In genomic region chr12:113650476-113650875, GRCh38 we compare ENCODE assay signal across 23 cellular contexts.
DNase-seq lines count a peak whose midpoint lies in the region; ATAC-seq, FAIRE-seq and TF ChIP-seq lines count a peak whose summit lies in the region.
"Had no signal": no experiment of that assay in that cellular context is flagged by ENCODE, and none has a peak within 500 bp of the region (broad histone marks: within the 10 kb centered on the region; RNA-seq: fewer than 3 reads in every experiment).

No MANE protein-coding gene starts in this region.

- DNase-seq in A172 (ENCODE audit: low spot score) (peak; percentile 4), M059J (ENCODE audit: low read depth) (peak; percentile 13), K562 (ENCODE audit: extremely low read depth in 1 of 4, low spot score in 3 of 4) (no peak), fibroblast of the aortic adventitia (ENCODE audit: low read depth) (peak; percentile 18), NCI-H2081 (lab: John Stamatoyannopoulos, UW) (no peak), foreskin keratinocyte (no peak)
- DNase-seq in activated CD4-positive, alpha-beta T cell treated with anti-CD3 and anti-CD28 coated beads, Interleukin-2, amount 10 ng/mL, durations not matched to agents 24 days and 14 days: no peak
- DNase-seq: CD4-positive, alpha-beta memory T cell; DMS 273 treated with DMSO at 0.1 percent for 48 hours; DMS53; DND-41; EL; GM23248; HCEC 1CT; IMR-90 had no signal

- POLR2A ChIA-PET in K562 (lab: Yijun Ruan, JAX): interaction anchor here (0.5 kb wide), 1 partner anchor 513 kb away, joined by 3 read pairs; no protein-coding TSS in a partner anchor

- intact Hi-C loops in K562 (cut with micrococcal nuclease): no loop called here
- intact Hi-C loops in activated CD4-positive, alpha-beta T cell treated with anti-CD3 and anti-CD28 coated beads, Interleukin-2, amount 10 ng/mL, durations not matched to agents 24 days and 14 days (cut with micrococcal nuclease): no loop called here

- TF ChIP-seq POLR2A in K562 (conservative IDR thresholded peaks at IDR 0.05): no peak

- 49% methylated on average over 6 of the region's 6 CpGs for WGBS in K562 (ENCODE audit: insufficient coverage, low coverage, missing lambda C conversion rate)

- H2AFZ ChIP-seq in K562 (ENCODE audit: low read depth, low read length): peak overlapping the region; percentile 13; the same call in 1 of the 2 replicates
- H2AFZ ChIP-seq: GM23248 had no signal

- H3K4me2 ChIP-seq in K562 (ENCODE audit: insufficient read depth, low read length): no peak overlapping the region; the same call in 1 of the 2 replicates
- H3K4me2 ChIP-seq: BLaER1 had no signal

- TF ChIP-seq RAD21 in K562 (CRISPR knock-in tag; conservative IDR thresholded peaks at IDR 0.05 in 1 of 2, IDR thresholded peaks at IDR 0.05 in 1 of 2): no peak

- BruUV-seq in K562 (replicated peaks; lab: Mats Ljungman, UMichigan): no TSS peak

- H3K4me1 Mint-ChIP-seq in activated CD4-positive, alpha-beta T cell treated with anti-CD3 and anti-CD28 coated beads, Interleukin-2, amount 10 ng/mL, durations not matched to agents 24 days and 14 days: no peaks in the 10 kb centered on the region
- H3K4me1 Mint-ChIP-seq: CD14-positive monocyte; CD4-positive, alpha-beta memory T cell had no signal

- no peak overlapping the region for H3K27ac Mint-ChIP-seq in activated CD4-positive, alpha-beta T cell treated with anti-CD3 and anti-CD28 coated beads, Interleukin-2, amount 10 ng/mL, durations not matched to agents 24 days and 14 days
- H3K27ac Mint-ChIP-seq: CD14-positive monocyte; CD4-positive, alpha-beta memory T cell had no signal

- H3K9me3 Mint-ChIP-seq in activated CD4-positive, alpha-beta T cell treated with anti-CD3 and anti-CD28 coated beads, Interleukin-2, amount 10 ng/mL, durations not matched to agents 24 days and 14 days: peaks cover 4% of the 10 kb centered on the region

- H3K27me3 ChIP-seq in K562 (ENCODE audit: control insufficient read depth in 2 of 2, insufficient read depth in 2 of 2, low read length in 2 of 2): no peaks in the 10 kb centered on the region
- no peaks in the 10 kb centered on the region for H3K27me3 ChIP-seq in foreskin keratinocyte

- H3K36me3 ChIP-seq in K562 (ENCODE audit: control insufficient read depth, insufficient read depth, low read length): no peaks in the 10 kb centered on the region
- H3K36me3 ChIP-seq: BLaER1 had no signal

- ATAC-seq in K562 (no peak), GM21526 (IDR thresholded peaks at IDR 0.05; ENCODE audit: low FRiP score, unreplicated experiment) (no peak), foreskin keratinocyte (no peak)
- ATAC-seq: GM12878 had no signal

- H3K4me3 ChIP-seq in K562 (no peak overlapping the region), fibroblast of the aortic adventitia (ENCODE audit: low read depth, low read length) (no peak overlapping the region)
- H3K4me3 ChIP-seq: BLaER1, GM12878, GM23248 had no signal

- no peak overlapping the region for H3K4me3 Mint-ChIP-seq in activated CD4-positive, alpha-beta T cell treated with anti-CD3 and anti-CD28 coated beads, Interleukin-2, amount 10 ng/mL, durations not matched to agents 24 days and 14 days
- H3K4me3 Mint-ChIP-seq: CD4-positive, alpha-beta memory T cell had no signal

- H4K20me1 ChIP-seq in K562 (replicated peaks; ENCODE audit: control insufficient read depth, insufficient read depth, low read length): no peaks in the 10 kb centered on the region
- H4K20me1 ChIP-seq: BLaER1 had no signal

- H3K36me3 Mint-ChIP-seq in activated CD4-positive, alpha-beta T cell treated with anti-CD3 and anti-CD28 coated beads, Interleukin-2, amount 10 ng/mL, durations not matched to agents 24 days and 14 days (ENCODE audit: low read depth): no peaks in the 10 kb centered on the region
- H3K36me3 Mint-ChIP-seq: CD14-positive monocyte had no signal

- TF ChIP-seq CTCF in K562 (IDR thresholded peaks at IDR 0.05 in 2 of 3, conservative IDR thresholded peaks at IDR 0.05 in 1 of 3; ENCODE audit: insufficient read depth in 2 of 3, low read depth in 1 of 3, low read length in 3 of 3) (no peak), fibroblast of the aortic adventitia (IDR thresholded peaks at IDR 0.05; ENCODE audit: insufficient read depth, low read length) (no peak), foreskin keratinocyte (conservative IDR thresholded peaks at IDR 0.05) (no peak)

- no peak for TF ChIP-seq EP300 in K562 (IDR thresholded peaks at IDR 0.05; ENCODE audit: low read length)

- no peaks in the 10 kb centered on the region for H3K79me2 ChIP-seq in K562 (ENCODE audit: control insufficient read depth, insufficient read depth, low read length)

- in situ Hi-C loops in K562 (cut with MboI): no loop called here

- peak overlapping the region in 1 of 2 experiments; percentile 3; a peak in 1 of 4 replicates for H3K9ac ChIP-seq in K562 (ENCODE audit: insufficient read depth in 1 of 2, low read depth in 2 of 2, low read length in 2 of 2)
- H3K9ac ChIP-seq: BLaER1, GM23248 had no signal

- H3K27me3 Mint-ChIP-seq in activated CD4-positive, alpha-beta T cell treated with anti-CD3 and anti-CD28 coated beads, Interleukin-2, amount 10 ng/mL, durations not matched to agents 24 days and 14 days: peaks cover 16% of the 10 kb centered on the region

- peaks cover 4% of the 10 kb centered on the region for H3K9me3 ChIP-seq in K562 (replicated peaks; ENCODE audit: control insufficient read depth, insufficient read depth, low read depth, low read length)

- H3K4me1 ChIP-seq in K562 (replicated peaks in 1 of 2; ENCODE audit: control insufficient read depth in 2 of 2, insufficient read depth in 2 of 2, low read length in 2 of 2) (peaks cover 20 to 21% of the 10 kb centered on the region in 2 experiments), foreskin keratinocyte (no peaks in the 10 kb centered on the region)
- H3K4me1 ChIP-seq: BLaER1 had no signal

- H3K27ac ChIP-seq in K562 (ENCODE audit: extremely low read depth, low read depth, low read length) (no peak overlapping the region), foreskin keratinocyte (no peak overlapping the region)
- H3K27ac ChIP-seq: 22Rv1, BLaER1, GM23248, HL-60 had no signal

- CTCF ChIA-PET in K562 (lab: Yijun Ruan, JAX; ENCODE audit: low intra/inter-chr PET ratio): no interaction called here

- H3K9me1 ChIP-seq in K562 (ENCODE audit: control insufficient read depth, insufficient read depth, low read length): no peaks in the 10 kb centered on the region

- no peak for FAIRE-seq in K562 (lab: Jason Lieb, UNC)
- FAIRE-seq: GM12878, H54, HTR-8/SVneo had no signal

TF ChIP-seq in K562, 482 proteins besides CTCF, POLR2A, EP300 and RAD21:
- no peak for TF ChIP-seq CLOCK (CRISPR knock-in tag; IDR thresholded peaks at IDR 0.05; ENCODE audit: borderline replicate concordance)
- no peak for TF ChIP-seq POLR2G (IDR thresholded peaks at IDR 0.05; ENCODE audit: low read depth, low read length)
- TF ChIP-seq KAT7 (CRISPR knock-in tag; IDR thresholded peaks at IDR 0.05; ENCODE audit: borderline replicate concordance): no peak
- no peak for TF ChIP-seq HMG20A (CRISPR knock-in tag; conservative IDR thresholded peaks at IDR 0.05)
- no peak for TF ChIP-seq ZNF280A (IDR thresholded peaks at IDR 0.05; ENCODE audit: low read depth, partially characterized antibody)
- TF ChIP-seq STAT5B (CRISPR knock-in tag; IDR thresholded peaks at IDR 0.05): no peak
- no peak for TF ChIP-seq HIVEP1 (CRISPR knock-in tag; IDR thresholded peaks at IDR 0.05)
- no peak for TF ChIP-seq IRF2 (CRISPR knock-in tag; IDR thresholded peaks at IDR 0.05)
- no peak for TF ChIP-seq ZFX (CRISPR knock-in tag; IDR thresholded peaks at IDR 0.05)
- no peak for TF ChIP-seq E2F3 (CRISPR knock-in tag; IDR thresholded peaks at IDR 0.05)
TF ChIP-seq in K562: peak in this region for 0.

Comparison
In these comparisons a context has a peak if more than half of its experiments do, and no peak if none do; other contexts are left out.
1. DNase-seq: peak in A172 (single experiment), M059J (single experiment) and fibroblast of the aortic adventitia (single experiment); none in K562 (0 of 4), activated CD4-positive, alpha-beta T cell treated with anti-CD3 and anti-CD28 coated beads, Interleukin-2, amount 10 ng/mL, durations not matched to agents 24 days and 14 days (single experiment), NCI-H2081 (0 of 2) and foreskin keratinocyte (0 of 2).